In the genomic region with DNA sequence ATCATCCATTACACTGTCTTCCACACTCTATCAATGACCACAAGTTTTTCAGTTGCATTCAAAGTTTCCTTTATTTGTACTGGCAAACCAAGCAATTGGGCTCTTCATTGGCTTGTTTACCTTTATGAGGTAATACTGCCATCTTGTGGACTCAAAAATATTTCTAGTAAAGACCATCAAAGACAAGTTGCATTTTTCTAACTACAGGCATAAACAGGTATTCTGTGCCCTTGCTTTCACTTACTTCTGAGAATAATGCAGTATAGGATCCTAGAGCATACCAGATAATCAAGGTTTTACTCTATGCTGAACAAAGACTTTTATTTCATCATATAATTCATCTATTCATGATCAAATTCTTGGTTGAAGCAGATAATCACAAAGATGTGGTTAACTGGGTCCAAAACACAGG, we compare ENCODE assay signal across 8 cellular contexts.
DNase-seq lines count a peak whose midpoint lies in the region; ATAC-seq and TF ChIP-seq lines count a peak whose summit lies in the region.

No MANE protein-coding gene starts in this region.

- peak; percentile 61 for TF ChIP-seq RAD21 in SK-N-SH (IDR thresholded peaks at IDR 0.05; ENCODE audit: low read length)

- intact Hi-C loops in spleen (cut with DNase I; ENCODE audit: low total_unique reads) = no loop called here

- H3K79me2 ChIP-seq in SK-N-SH (ENCODE audit: insufficient read depth) = no peaks in the 10 kb centered on the region

- H3K27ac ChIP-seq in SK-N-SH (ENCODE audit: low read depth in 2 of 2, low read length in 1 of 2) = no peak overlapping the region
- no peak overlapping the region for H3K27ac ChIP-seq in foreskin keratinocyte
- no peak overlapping the region for H3K27ac ChIP-seq in spleen

- no peaks in the 10 kb centered on the region for H3K9me3 ChIP-seq in SK-N-SH
- no peaks in the 10 kb centered on the region for H3K9me3 ChIP-seq in spleen

- DNase-seq in AG04449 (ENCODE audit: low read depth, low spot score) = no peak
- DNase-seq in GM10266 (ENCODE audit: extremely low spot score) = peak; percentile 6
- DNase-seq in SK-N-SH = no peak
- DNase-seq in foreskin keratinocyte = peak in 1 of 2 donors; percentile 30
- DNase-seq in spleen = no peak
- DNase-seq in NCI-H1436 treated with DMSO at 0.1 percent for 48 hours (lab: John Stamatoyannopoulos, UW) = no peak
- no peak for DNase-seq in activated T-cell treated with anti-CD3 and anti-CD28 coated beads, Interleukin-2, amount 50 U/mL, for 1 hour

- no peak for TF ChIP-seq EP300 in SK-N-SH (IDR thresholded peaks at IDR 0.05; ENCODE audit: borderline replicate concordance in 1 of 2, low read depth in 1 of 2, low read length in 1 of 2)

- H3K4me1 ChIP-seq in SK-N-SH (ENCODE audit: control insufficient read depth in 1 of 2, insufficient read depth in 2 of 2, low read depth in 1 of 2, low read length in 1 of 2) = no peaks in the 10 kb centered on the region; a peak in 1 of 4 replicates
- H3K4me1 ChIP-seq in foreskin keratinocyte = no peaks in the 10 kb centered on the region
- no peaks in the 10 kb centered on the region for H3K4me1 ChIP-seq in spleen

- no peak overlapping the region for H3K4me3 ChIP-seq in AG04449 (ENCODE audit: low read depth, low read length)
- H3K4me3 ChIP-seq in SK-N-SH (ENCODE audit: low read depth in 2 of 2, low read length in 1 of 2) = no peak overlapping the region; a peak in 1 of 4 replicates
- H3K4me3 ChIP-seq in spleen = no peak overlapping the region

- POLR2A ChIA-PET in AG04449 (lab: Yijun Ruan, JAX) (no interaction called here), SK-N-SH (lab: Yijun Ruan, JAX) (no interaction called here)

- H2AFZ ChIP-seq in SK-N-SH (ENCODE audit: low read depth) = no peak overlapping the region

- TF ChIP-seq POLR2A in spleen (IDR thresholded peaks at IDR 0.05) = no peak

- H3K36me3 ChIP-seq in SK-N-SH (replicated peaks in 1 of 2; ENCODE audit: control insufficient read depth in 1 of 2, insufficient read depth in 2 of 2, low read length in 1 of 2) (no peaks in the 10 kb centered on the region), spleen (no peaks in the 10 kb centered on the region)

- H3K27me3 ChIP-seq in SK-N-SH (ENCODE audit: insufficient read depth) (no peaks in the 10 kb centered on the region), foreskin keratinocyte (no peaks in the 10 kb centered on the region), spleen (replicated peaks in 1 of 7) (no peaks in the 10 kb centered on the region)

- no peaks in the 10 kb centered on the region for H4K20me1 ChIP-seq in SK-N-SH (ENCODE audit: insufficient read depth)

- TF ChIP-seq CTCF in AG04449 (IDR thresholded peaks at IDR 0.05; ENCODE audit: insufficient read depth, low read length, missing control alignments) (peak; percentile 16), GM10266 (IDR thresholded peaks at IDR 0.05; ENCODE audit: control insufficient read depth, insufficient read depth, low read depth, missing control alignments) (peak; percentile 47), SK-N-SH (IDR thresholded peaks at IDR 0.05) (peak; percentile 73), foreskin keratinocyte (conservative IDR thresholded peaks at IDR 0.05) (peak; percentile 79), spleen (IDR thresholded peaks at IDR 0.05 in 8 of 11, conservative IDR thresholded peaks at IDR 0.05 in 3 of 11) (peak in 9 of 11 experiments; percentile 17 to 55 (median 39))

- H3K9me2 ChIP-seq in SK-N-SH = no peaks in the 10 kb centered on the region

- H3K4me2 ChIP-seq in SK-N-SH = no peak overlapping the region

- ATAC-seq in HG03378 (IDR thresholded peaks at IDR 0.05; ENCODE audit: unreplicated experiment) = peak; percentile 69
- peak; percentile 54 for ATAC-seq in foreskin keratinocyte

- CTCF ChIA-PET in AG04449 (lab: Yijun Ruan, JAX) = interaction anchor here (0.5 to 1.3 kb wide), 2 partner anchors 823 to 1586 kb away, joined by 3 to 4 read pairs; no protein-coding TSS in a partner anchor
- CTCF ChIA-PET in SK-N-SH (lab: Yijun Ruan, JAX) = no interaction called here

- H3F3A ChIP-seq in SK-N-SH (replicated peaks; ENCODE audit: insufficient read depth) = peaks cover 9% of the 10 kb centered on the region

- no peak overlapping the region for H3K9ac ChIP-seq in SK-N-SH

TF ChIP-seq in SK-N-SH, 30 proteins besides CTCF, POLR2A, EP300 and RAD21:
- peak; percentile 41; the same call in 1 of the 2 replicates for TF ChIP-seq SMC3 (IDR thresholded peaks at IDR 0.05; ENCODE audit: low read depth, low read length)
- TF ChIP-seq RFX5 (IDR thresholded peaks at IDR 0.05; ENCODE audit: low read length) = no peak

Comparison
In these comparisons a context has a peak if more than half of its experiments do, and no peak if none do; other contexts are left out.
1. CTCF ChIP-seq: peak in every context shown above with its lines; median percentile 79 in foreskin keratinocyte; 73 in SK-N-SH; 47 in GM10266; 39 in spleen; 16 in AG04449.